ENCODE assay signal across 9 cellular contexts in genomic region chr19:58021541-58022282, GRCh38. TPM values are rescaled to one million over a fixed set of nuclear protein-coding genes. Genes with fewer than 3 reads are reported as not detected.
A peak's percentile ranks its signal among the peaks of the same experiment; 100 is the strongest.
DNase-seq lines count a peak whose midpoint lies in the region; ATAC-seq, FAIRE-seq and TF ChIP-seq lines count a peak whose summit lies in the region.
"Had no signal": no experiment of that assay in that cellular context is flagged by ENCODE, and none has a peak within 500 bp of the region (broad histone marks: within the 10 kb centered on the region; RNA-seq: fewer than 3 reads in every experiment).

No MANE protein-coding gene starts in this region.

- intact Hi-C loops in spleen (cut with DNase I; ENCODE audit: low total_unique reads) = loop anchor here (5.0 kb wide), 1 partner anchor 136 kb away; no protein-coding TSS in a partner anchor

- H3K4me1 ChIP-seq in astrocyte (ENCODE audit: insufficient read depth, low read length) = no peaks in the 10 kb centered on the region
- H3K4me1 ChIP-seq in spleen = no peaks in the 10 kb centered on the region

- ATAC-seq in GM18861 (IDR thresholded peaks at IDR 0.05; ENCODE audit: unreplicated experiment) = no peak
- no peak for ATAC-seq in HG02642 (IDR thresholded peaks at IDR 0.05; ENCODE audit: poor library complexity, unreplicated experiment)

- H3K27ac ChIP-seq in astrocyte (ENCODE audit: low read depth, low read length) (no peak overlapping the region), spleen (no peak overlapping the region)

- no peak overlapping the region for H3K9ac ChIP-seq in astrocyte (ENCODE audit: low read length)

- no peak overlapping the region for H3K4me2 ChIP-seq in astrocyte (ENCODE audit: low read length)

- no peak overlapping the region for H3K4me3 Mint-ChIP-seq in astrocyte (ENCODE audit: unreplicated experiment)
- H3K4me3 Mint-ChIP-seq: central memory CD8-positive, alpha-beta T cell had no signal

- H3K9me3 Mint-ChIP-seq in astrocyte (ENCODE audit: unreplicated experiment) = peaks cover 45% of the 10 kb centered on the region

- no peak overlapping the region for H3K27ac Mint-ChIP-seq in astrocyte (ENCODE audit: unreplicated experiment)

- H3K27me3 ChIP-seq in astrocyte (ENCODE audit: insufficient read depth, low read length) (no peaks in the 10 kb centered on the region), spleen (replicated peaks in 1 of 7) (peaks cover 0 to 16% (median 0%) of the 10 kb centered on the region in 7 donors)

- DNase-seq in activated gamma-delta T cell treated with Interleukin-2 at 50 U/mL for 16 hours = peak; percentile 60
- DNase-seq in activated gamma-delta T cell (lab: John Stamatoyannopoulos, UW) = no peak
- peak; percentile 91 for DNase-seq in NCI-H748 treated with DMSO at 0.1 percent for 48 hours (lab: John Stamatoyannopoulos, UW)
- DNase-seq in astrocyte (ENCODE audit: low read depth) = peak; percentile 18
- peak in 35 of 51 donors; percentile 2 to 75 (median 42) for DNase-seq in hypothalamus (lab: John Stamatoyannopoulos, UW)
- DNase-seq in spleen = peak; percentile 35

- no peaks in the 10 kb centered on the region for H4K20me1 ChIP-seq in astrocyte (ENCODE audit: insufficient read depth, low read length)

- H3K9me3 ChIP-seq in astrocyte (ENCODE audit: insufficient read depth, low read depth, low read length) (peaks cover 15% of the 10 kb centered on the region), spleen (peaks cover 0 to 93% (median 26%) of the 10 kb centered on the region in 8 donors)

- TF ChIP-seq POLR2A in spleen (IDR thresholded peaks at IDR 0.05) = no peak

- H3K4me3 ChIP-seq in astrocyte (ENCODE audit: insufficient read depth, low read depth, low read length) (no peak overlapping the region), spleen (no peak overlapping the region)

- no peaks in the 10 kb centered on the region for H3K27me3 Mint-ChIP-seq in astrocyte (ENCODE audit: low read depth, unreplicated experiment)
- H3K27me3 Mint-ChIP-seq: central memory CD8-positive, alpha-beta T cell had no signal

- 49 to 61% (median 57%) methylated on average over 25 to 30 of the region's 30 CpGs for WGBS in spleen, 5 donors

- H3K36me3 Mint-ChIP-seq in astrocyte (ENCODE audit: low read depth, unreplicated experiment) = peaks cover 3% of the 10 kb centered on the region

- H3K79me2 ChIP-seq in astrocyte (ENCODE audit: insufficient read depth, low read length) = no peaks in the 10 kb centered on the region

- no peak for FAIRE-seq in astrocyte (lab: Jason Lieb, UNC)

- H2AFZ ChIP-seq in astrocyte (ENCODE audit: low read depth, low read length) = no peak overlapping the region

- H3K4me1 Mint-ChIP-seq in astrocyte (ENCODE audit: low read depth, unreplicated experiment) = no peaks in the 10 kb centered on the region
- H3K4me1 Mint-ChIP-seq: central memory CD8-positive, alpha-beta T cell had no signal

- no peaks in the 10 kb centered on the region for H3K36me3 ChIP-seq in astrocyte (ENCODE audit: insufficient read depth, low read length)
- H3K36me3 ChIP-seq in spleen = no peaks in the 10 kb centered on the region

- TF ChIP-seq CTCF in astrocyte (IDR thresholded peaks at IDR 0.05; ENCODE audit: insufficient read depth, low read depth, low read length) (no peak), spleen (IDR thresholded peaks at IDR 0.05 in 8 of 11, conservative IDR thresholded peaks at IDR 0.05 in 3 of 11) (peak; percentile 45 to 82 (median 71))

RNA-seq across cellular contexts. Expression of gene ZSCAN1, which starts 12.1 kb away (rescaled TPM):
- total RNA-seq in astrocyte = not detected in 2 replicates
- total RNA-seq in spleen = not detected
- under 1 TPM in 2 of 3 donors, not detected in 1; 0.08 to 0.24 TPM for polyA plus RNA-seq in spleen

RNA-seq across cellular contexts. Expression of gene ZNF606, which starts 19.1 kb away (rescaled TPM):
- total RNA-seq in astrocyte = 13.5 and 14.3 TPM in 2 replicates
- 10 to 100 TPM; 12.4 to 25.3 (median 17.3) TPM for total RNA-seq in spleen
- polyA plus RNA-seq in spleen = 10 to 100 TPM in 1 of 3 donors, 1 to 10 TPM in 2; 5.6 to 12.4 (median 9.3) TPM

RNA-seq across cellular contexts. Expression of gene ZNF135, which starts 37.4 kb away (rescaled TPM):
- total RNA-seq in astrocyte (1.5 and 1.7 TPM in 2 replicates), spleen (1 to 10 TPM; 3.6 to 9.4 (median 8.1) TPM)
- 1 to 10 TPM; 4.8 to 6.5 (median 5.1) TPM for polyA plus RNA-seq in spleen

RNA-seq across cellular contexts. Expression of gene C19orf18, which starts 47.4 kb away (rescaled TPM):
- total RNA-seq in astrocyte = 0.66 and 1.5 TPM in 2 replicates
- 1 to 10 TPM in 1 of 7 donors, under 1 TPM in 3, not detected in 3; 0.50 to 1.9 (median 0.69) TPM for total RNA-seq in spleen
- polyA plus RNA-seq in spleen = 1 to 10 TPM; 1.7 to 4.2 (median 3.0) TPM
